22 cellular contexts compared by ENCODE assay signal in genomic region chr17:38616361-38616760, GRCh38. TPM values are rescaled to one million over a fixed set of nuclear protein-coding genes. Genes with fewer than 3 reads are reported as not detected.
"Had no signal": no experiment of that assay in that cellular context is flagged by ENCODE, and none has a peak within 500 bp of the region (broad histone marks: within the 10 kb centered on the region; RNA-seq: fewer than 3 reads in every experiment).

No MANE protein-coding gene starts in this region.

- ATAC-seq: activated CD4-positive, CD25-positive, alpha-beta regulatory T cell treated with anti-CD3 and anti-CD28 coated beads, Interleukin-2, amount 50 U/mL, for 24 hours; activated CD8-positive, alpha-beta T cell treated with anti-CD3 and anti-CD28 coated beads, Interleukin-2, amount 10 ng/mL, durations not matched to agents 7 days and 5 days; body of pancreas; right lobe of liver; stimulated activated effector memory CD8-positive, alpha-beta T cell treated with anti-CD3 and anti-CD28 coated beads, Interleukin-12 subunit alpha, Interleukin-12 subunit beta, amount 100 ng/mL, for 72 hours had no signal

- H3K9me3 Mint-ChIP-seq: activated CD4-positive, alpha-beta T cell treated with anti-CD3 and anti-CD28 coated beads, Interleukin-2, amount 10 ng/mL, durations not matched to agents 7 days and 5 days; activated naive CD8-positive, alpha-beta T cell treated with anti-CD3 and anti-CD28 coated beads, Interleukin-2, amount 10 ng/mL, durations not matched to agents 7 days and 5 days; activated T-cell treated with anti-CD3 and anti-CD28 coated beads, Interleukin-2, amount 50 U/mL, for 24 hours; activated T-helper 2 cell treated with anti-CD3 and anti-CD28 coated beads, Interferon-gamma antibody, Interleukin-2, Interleukin-4, amounts not matched to agents 10 μg/mL and 5 μg/mL and 100 μg/mL, durations not matched to agents 14 hours and 24 hours and 36 hours; stimulated activated effector memory CD8-positive, alpha-beta T cell treated with anti-CD3 and anti-CD28 coated beads, Interleukin-12 subunit alpha, Interleukin-12 subunit beta, amount 100 ng/mL, for 72 hours; type B pancreatic cell had no signal

- H3K4me3 ChIP-seq: body of pancreas, dorsolateral prefrontal cortex, right lobe of liver, smooth muscle cell, stomach had no signal

- H3K9me3 ChIP-seq: body of pancreas, right lobe of liver had no signal

- H3K4me1 ChIP-seq: body of pancreas had no signal

- H3K27ac ChIP-seq: body of pancreas, right lobe of liver, stomach had no signal

- H3K4me3 Mint-ChIP-seq: activated CD4-positive, alpha-beta T cell treated with anti-CD3 and anti-CD28 coated beads, Interleukin-2, amount 10 ng/mL, durations not matched to agents 7 days and 5 days; activated CD8-positive, alpha-beta T cell treated with anti-CD3 and anti-CD28 coated beads, Interleukin-2, amount 10 ng/mL, durations not matched to agents 7 days and 5 days; activated naive CD8-positive, alpha-beta T cell treated with anti-CD3 and anti-CD28 coated beads, Interleukin-2, amount 10 ng/mL, durations not matched to agents 7 days and 5 days; activated T-cell treated with anti-CD3 and anti-CD28 coated beads, Interleukin-2, amount 50 U/mL, for 24 hours; neural crest cell; stimulated activated effector memory CD8-positive, alpha-beta T cell treated with anti-CD3 and anti-CD28 coated beads, Interleukin-12 subunit alpha, Interleukin-12 subunit beta, amount 100 ng/mL, for 72 hours; type B pancreatic cell had no signal

- H3K36me3 ChIP-seq: right lobe of liver, stomach had no signal

- H3K27me3 ChIP-seq: body of pancreas, dorsolateral prefrontal cortex, right lobe of liver had no signal

- H3K4me1 Mint-ChIP-seq: activated CD4-positive, alpha-beta T cell treated with anti-CD3 and anti-CD28 coated beads, Interleukin-2, amount 10 ng/mL, durations not matched to agents 7 days and 5 days; activated naive CD8-positive, alpha-beta T cell treated with anti-CD3 and anti-CD28 coated beads, Interleukin-2, amount 10 ng/mL, durations not matched to agents 7 days and 5 days; stimulated activated effector memory CD8-positive, alpha-beta T cell treated with anti-CD3 and anti-CD28 coated beads, Interleukin-12 subunit alpha, Interleukin-12 subunit beta, amount 100 ng/mL, for 72 hours had no signal

- DNase-seq: activated CD4-positive, alpha-beta T cell treated with anti-CD3 and anti-CD28 coated beads, Interleukin-2, amount 10 ng/mL, durations not matched to agents 7 days and 5 days; activated CD8-positive, alpha-beta T cell treated with anti-CD3 and anti-CD28 coated beads, Interleukin-2, amount 10 ng/mL, durations not matched to agents 7 days and 5 days; activated naive CD4-positive, alpha-beta T cell treated with Interleukin-2 at 50 U/mL for 16 hours; activated naive CD8-positive, alpha-beta T cell treated with anti-CD3 and anti-CD28 coated beads, Interleukin-2, amount 10 ng/mL, durations not matched to agents 7 days and 5 days; activated T-cell treated with anti-CD3 and anti-CD28 coated beads, Interleukin-2, amount 50 U/mL, for 24 hours; amygdala; body of pancreas; caudate nucleus; hippocampal formation; midbrain; stimulated activated CD4-positive, alpha-beta T cell treated with anti-CD3 and anti-CD28 coated beads, Interleukin-4, amount 100 ng/mL, for 24 hours; stomach; T1000 had no signal

- H3K36me3 Mint-ChIP-seq: activated naive CD8-positive, alpha-beta T cell treated with anti-CD3 and anti-CD28 coated beads, Interleukin-2, amount 10 ng/mL, durations not matched to agents 7 days and 5 days; stimulated activated effector memory CD8-positive, alpha-beta T cell treated with anti-CD3 and anti-CD28 coated beads, Interleukin-12 subunit alpha, Interleukin-12 subunit beta, amount 100 ng/mL, for 72 hours; type B pancreatic cell had no signal

- H3K27ac Mint-ChIP-seq: activated CD4-positive, alpha-beta T cell treated with anti-CD3 and anti-CD28 coated beads, Interleukin-2, amount 10 ng/mL, durations not matched to agents 7 days and 5 days; activated CD8-positive, alpha-beta T cell treated with anti-CD3 and anti-CD28 coated beads, Interleukin-2, amount 10 ng/mL, durations not matched to agents 7 days and 5 days; activated naive CD8-positive, alpha-beta T cell treated with anti-CD3 and anti-CD28 coated beads, Interleukin-2, amount 10 ng/mL, durations not matched to agents 7 days and 5 days; activated T-cell treated with anti-CD3 and anti-CD28 coated beads, Interleukin-2, amount 50 U/mL, for 24 hours; activated T-helper 2 cell treated with anti-CD3 and anti-CD28 coated beads, Interferon-gamma antibody, Interleukin-2, Interleukin-4, amounts not matched to agents 10 μg/mL and 5 μg/mL and 100 μg/mL, durations not matched to agents 14 hours and 24 hours and 36 hours; stimulated activated effector memory CD8-positive, alpha-beta T cell treated with anti-CD3 and anti-CD28 coated beads, Interleukin-12 subunit alpha, Interleukin-12 subunit beta, amount 100 ng/mL, for 72 hours; type B pancreatic cell had no signal

RNA-seq across cellular contexts. Expression of gene SRCIN1, which starts 10.6 kb away (rescaled TPM):
- total RNA-seq: fibroblast of villous mesenchyme had no signal
